Comparison of ENCODE assay signal across 14 cellular contexts in genomic region chr17:78111012-78111726, GRCh38. TPM values are rescaled to one million over a fixed set of nuclear protein-coding genes. Genes with fewer than 3 reads are reported as not detected.
DNase-seq lines count a peak whose midpoint lies in the region; ATAC-seq and TF ChIP-seq lines count a peak whose summit lies in the region.
"Had no signal": no experiment of that assay in that cellular context is flagged by ENCODE, and none has a peak within 500 bp of the region (broad histone marks: within the 10 kb centered on the region; RNA-seq: fewer than 3 reads in every experiment).

No MANE protein-coding gene starts in this region.

- H3K36me3 ChIP-seq in naive thymus-derived CD4-positive, alpha-beta T cell (ENCODE audit: control insufficient read depth in 2 of 3, insufficient read depth in 3 of 3, low read length in 3 of 3) = peaks cover 19 to 77% (median 23%) of the 10 kb centered on the region in 3 experiments
- no peaks in the 10 kb centered on the region for H3K36me3 ChIP-seq in mammary epithelial cell (ENCODE audit: insufficient read depth, low read length)

- no peaks in the 10 kb centered on the region for H3K27me3 ChIP-seq in naive thymus-derived CD4-positive, alpha-beta T cell (ENCODE audit: control insufficient read depth in 2 of 2, insufficient read depth in 2 of 2, low read length in 2 of 2)
- no peaks in the 10 kb centered on the region for H3K27me3 ChIP-seq in mammary epithelial cell (ENCODE audit: insufficient read depth, low read length)

- no peaks in the 10 kb centered on the region for H3K27me3 Mint-ChIP-seq in T-helper 17 cell
- H3K27me3 Mint-ChIP-seq in naive thymus-derived CD4-positive, alpha-beta T cell = no peaks in the 10 kb centered on the region
- H3K27me3 Mint-ChIP-seq: activated naive CD8-positive, alpha-beta T cell treated with anti-CD3 and anti-CD28 coated beads, Interleukin-2, amount 10 ng/mL, durations not matched to agents 7 days and 5 days; stimulated activated naive CD8-positive, alpha-beta T cell treated with anti-CD3 and anti-CD28 coated beads, Interleukin-15, amount 100 ng/mL, for 72 hours had no signal

- H3K4me3 Mint-ChIP-seq in T-helper 17 cell = peak overlapping the region; percentile 5
- H3K4me3 Mint-ChIP-seq in naive thymus-derived CD4-positive, alpha-beta T cell = peak overlapping the region in 4 of 10 donors; percentile 9 to 52 (median 20)
- H3K4me3 Mint-ChIP-seq: activated naive CD8-positive, alpha-beta T cell treated with anti-CD3 and anti-CD28 coated beads, Interleukin-2, amount 10 ng/mL, durations not matched to agents 7 days and 5 days; stimulated activated naive CD8-positive, alpha-beta T cell treated with anti-CD3 and anti-CD28 coated beads, Interleukin-15, amount 100 ng/mL, for 72 hours had no signal

- peak overlapping the region; percentile 80 for H3K27ac Mint-ChIP-seq in T-helper 17 cell
- peak overlapping the region; percentile 25 to 88 (median 56) for H3K27ac Mint-ChIP-seq in naive thymus-derived CD4-positive, alpha-beta T cell
- H3K27ac Mint-ChIP-seq: activated naive CD8-positive, alpha-beta T cell treated with anti-CD3 and anti-CD28 coated beads, Interleukin-2, amount 10 ng/mL, durations not matched to agents 7 days and 5 days had no signal

- H3K36me3 Mint-ChIP-seq in T-helper 17 cell (ENCODE audit: low read depth) = peaks cover 3% of the 10 kb centered on the region
- peaks cover 3 to 28% (median 18%) of the 10 kb centered on the region in 5 donors for H3K36me3 Mint-ChIP-seq in naive thymus-derived CD4-positive, alpha-beta T cell

- peaks cover 0 to 15% (median 0%) of the 10 kb centered on the region in 11 donors for H3K9me3 Mint-ChIP-seq in naive thymus-derived CD4-positive, alpha-beta T cell
- H3K9me3 Mint-ChIP-seq: activated naive CD8-positive, alpha-beta T cell treated with anti-CD3 and anti-CD28 coated beads, Interleukin-2, amount 10 ng/mL, durations not matched to agents 7 days and 5 days; stimulated activated naive CD8-positive, alpha-beta T cell treated with anti-CD3 and anti-CD28 coated beads, Interleukin-15, amount 100 ng/mL, for 72 hours had no signal

- H3K4me1 Mint-ChIP-seq in T-helper 17 cell = peaks cover 35% of the 10 kb centered on the region
- peaks cover 30 to 65% (median 53%) of the 10 kb centered on the region in 7 donors for H3K4me1 Mint-ChIP-seq in naive thymus-derived CD4-positive, alpha-beta T cell

- DNase-seq in D341Med (ENCODE audit: low spot score) (peak; percentile 54), T-helper 17 cell (no peak), islet precursor cell (no peak), mammary epithelial cell (no peak), foreskin fibroblast (no peak)
- no peak for DNase-seq in naive thymus-derived CD4-positive, alpha-beta T cell
- DNase-seq: activated naive CD8-positive, alpha-beta T cell treated with anti-CD3 and anti-CD28 coated beads, Interleukin-2, amount 10 ng/mL, durations not matched to agents 7 days and 5 days; AML-193; NCI-H2081; NCI-H748 treated with DMSO at 0.1 percent for 48 hours; stimulated activated naive CD8-positive, alpha-beta T cell treated with anti-CD3 and anti-CD28 coated beads, Interleukin-15, amount 100 ng/mL, for 72 hours had no signal

- dilution Hi-C loops in mammary epithelial cell (cut with HindIII; ENCODE audit: low sequenced_read_pairs) = loop anchor here (5.0 kb wide), 5 partner anchors 61 to 371 kb away; no protein-coding TSS in a partner anchor

- WGBS in mammary epithelial cell (ENCODE audit: low coverage, missing lambda C conversion rate) = 75% methylated on average over 18 of the region's 19 CpGs

- CTCF ChIA-PET in naive thymus-derived CD4-positive, alpha-beta T cell (lab: Charles Lee) = interaction anchor here (0.7 to 4.6 kb wide), 5 partner anchors 27 to 140 kb away, joined by 3 to 34 read pairs (median 4); partner anchors contain the start of gene BIRC5
- CTCF ChIA-PET in mammary epithelial cell (lab: Charles Lee; ENCODE audit: low non-redundant PET) = interaction anchor here (0.6 kb wide), 1 partner anchor 97 kb away, joined by 6 read pairs; no protein-coding TSS in a partner anchor

- POLR2A ChIA-PET in naive thymus-derived CD4-positive, alpha-beta T cell (lab: Charles Lee) = interaction anchor here (0.6 to 12.0 kb wide), 5 partner anchors 21 to 1383 kb away, joined by 4 to 463 read pairs (median 4); partner anchors contain the start of genes TMC6 and TMC8

- ATAC-seq in T-helper 17 cell = no peak
- no peak for ATAC-seq in naive thymus-derived CD4-positive, alpha-beta T cell
- ATAC-seq: stimulated activated naive CD8-positive, alpha-beta T cell treated with anti-CD3 and anti-CD28 coated beads, Interleukin-15, amount 100 ng/mL, for 72 hours had no signal

- H2AFZ ChIP-seq in mammary epithelial cell (ENCODE audit: low read depth, low read length) = no peak overlapping the region

- H3K79me2 ChIP-seq in mammary epithelial cell (ENCODE audit: insufficient read depth, low read length) = no peaks in the 10 kb centered on the region

- intact Hi-C loops in naive thymus-derived CD4-positive, alpha-beta T cell (cut with micrococcal nuclease) = loop anchor here in 1 of 2 donors (5.0 kb wide), 1 partner anchor 141 kb away; no protein-coding TSS in a partner anchor
- intact Hi-C loops in mammary epithelial cell (cut with micrococcal nuclease) = no loop called here

- H3K9ac ChIP-seq in mammary epithelial cell (ENCODE audit: insufficient read depth, low read length) = no peak overlapping the region

- no peak for TF ChIP-seq CTCF in mammary epithelial cell (conservative IDR thresholded peaks at IDR 0.05 in 1 of 2, IDR thresholded peaks at IDR 0.05 in 1 of 2; ENCODE audit: extremely low read depth in 1 of 2, insufficient read depth in 1 of 2, low read depth in 1 of 2, low read length in 2 of 2)
- no peak for TF ChIP-seq CTCF in foreskin fibroblast (IDR thresholded peaks at IDR 0.05; ENCODE audit: low read depth, low read length)

- no TSS peak for BruUV-seq in mammary epithelial cell (replicated peaks; lab: Mats Ljungman, UMichigan)

- H3K4me1 ChIP-seq in naive thymus-derived CD4-positive, alpha-beta T cell (ENCODE audit: control insufficient read depth in 2 of 2, insufficient read depth in 2 of 2, low read length in 2 of 2) = peaks cover 21 to 27% of the 10 kb centered on the region in 2 donors
- H3K4me1 ChIP-seq in mammary epithelial cell (ENCODE audit: insufficient read depth, low read length) = no peaks in the 10 kb centered on the region

- no peak overlapping the region for H3K27ac ChIP-seq in naive thymus-derived CD4-positive, alpha-beta T cell (ENCODE audit: low read depth, low read length)
- H3K27ac ChIP-seq in mammary epithelial cell (ENCODE audit: insufficient read depth, low read depth, low read length) = no peak overlapping the region

- no peak overlapping the region for H3K4me3 ChIP-seq in naive thymus-derived CD4-positive, alpha-beta T cell (ENCODE audit: low read length)
- H3K4me3 ChIP-seq in mammary epithelial cell (replicated peaks in 1 of 3; ENCODE audit: insufficient read depth in 1 of 3, low read depth in 2 of 3, low read length in 3 of 3) (no peak overlapping the region), foreskin fibroblast (ENCODE audit: low read depth in 1 of 2, low read length in 2 of 2) (no peak overlapping the region)

- H4K20me1 ChIP-seq in mammary epithelial cell (ENCODE audit: insufficient read depth, low read length) = no peaks in the 10 kb centered on the region

- no peaks in the 10 kb centered on the region for H3K9me3 ChIP-seq in T-helper 17 cell (ENCODE audit: control insufficient read depth, low read length, poor library complexity, severe bottlenecking)
- no peaks in the 10 kb centered on the region for H3K9me3 ChIP-seq in naive thymus-derived CD4-positive, alpha-beta T cell (ENCODE audit: control insufficient read depth in 2 of 3, low read length in 3 of 3)
- H3K9me3 ChIP-seq in mammary epithelial cell (replicated peaks; ENCODE audit: insufficient read depth, low read length) = no peaks in the 10 kb centered on the region

- in situ Hi-C loops in mammary epithelial cell (cut with MboI; ENCODE audit: low sequenced_read_pairs in 2 of 2) = loop anchor here (5.0 to 25.0 kb wide), 3 partner anchors 66 to 151 kb away; partner anchors contain the start of genes AFMID (in 1 of the 2) and TK1 (in 1 of the 2)

- no peak overlapping the region for H3K4me2 ChIP-seq in mammary epithelial cell (ENCODE audit: insufficient read depth, low read depth, low read length)

RNA-seq across cellular contexts. Expression of gene TMC6, which starts 17.4 kb away (rescaled TPM):
- total RNA-seq in T-helper 17 cell (100 to 1,000 TPM; 609 to 822 TPM), mammary epithelial cell (10 to 100 TPM; 41.4 to 46.3 TPM)
- 100 to 1,000 TPM; 574 to 808 (median 773) TPM for total RNA-seq in naive thymus-derived CD4-positive, alpha-beta T cell
- 100 to 1,000 TPM; 165 to 247 TPM for polyA plus RNA-seq in naive thymus-derived CD4-positive, alpha-beta T cell
- polyA plus RNA-seq in mammary epithelial cell = 6.2 TPM
- 7.1 TPM for polyA minus RNA-seq in mammary epithelial cell

RNA-seq across cellular contexts. Expression of gene TMC8, which starts 19.4 kb away (rescaled TPM):
- total RNA-seq in T-helper 17 cell (100 to 1,000 TPM; 352 to 481 TPM), mammary epithelial cell (under 1 TPM; under 0.01 to 0.07 TPM)
- 100 to 1,000 TPM; 423 to 593 (median 509) TPM for total RNA-seq in naive thymus-derived CD4-positive, alpha-beta T cell
- polyA plus RNA-seq in naive thymus-derived CD4-positive, alpha-beta T cell = 100 to 1,000 TPM in 1 of 2 donors, 10 to 100 TPM in 1; 94.4 to 217 TPM
- 0.06 TPM for polyA plus RNA-seq in mammary epithelial cell
- not detected for polyA minus RNA-seq in mammary epithelial cell
- total RNA-seq: MCF 10A had no signal

RNA-seq across cellular contexts. Expression of gene C17orf99, which starts 35.0 kb away (rescaled TPM):
- not detected for total RNA-seq in T-helper 17 cell
- total RNA-seq in naive thymus-derived CD4-positive, alpha-beta T cell = 1 to 10 TPM in 1 of 5 experiments, under 1 TPM in 1, not detected in 3; 0.10 to 1.0 TPM
- polyA plus RNA-seq in naive thymus-derived CD4-positive, alpha-beta T cell = not detected
- total RNA-seq in mammary epithelial cell = under 1 TPM; 0.17 to 0.80 TPM
- 0.14 TPM for polyA plus RNA-seq in mammary epithelial cell
- not detected for polyA minus RNA-seq in mammary epithelial cell
- total RNA-seq: activated naive CD8-positive, alpha-beta T cell treated with anti-CD3 and anti-CD28 coated beads, Interleukin-2, amount 10 ng/mL, durations not matched to agents 7 days and 5 days; chondrocyte; left lobe of liver; MCF 10A had no signal

RNA-seq across cellular contexts. Expression of gene SYNGR2, which starts 57.2 kb away (rescaled TPM):
- total RNA-seq in T-helper 17 cell (10 to 100 TPM; 49.5 to 68.1 TPM), mammary epithelial cell (10 to 100 TPM; 39.0 to 72.6 TPM)
- 100 to 1,000 TPM in 1 of 5 experiments, 10 to 100 TPM in 4; 47.6 to 109 (median 58.6) TPM for total RNA-seq in naive thymus-derived CD4-positive, alpha-beta T cell
- polyA plus RNA-seq in naive thymus-derived CD4-positive, alpha-beta T cell = 100 to 1,000 TPM in 1 of 2 donors, 10 to 100 TPM in 1; 94.6 to 118 TPM
- 48.7 TPM for polyA plus RNA-seq in mammary epithelial cell
- 53.3 TPM for polyA minus RNA-seq in mammary epithelial cell

Comparison
In these comparisons a context has a peak if more than half of its experiments do, and no peak if none do; other contexts are left out.
1. RNA of gene TMC6, which starts 17.4 kb away (total RNA-seq): 609 to 822 TPM in T-helper 17 cell and 574 to 808 TPM in naive thymus-derived CD4-positive, alpha-beta T cell; 41.4 to 46.3 TPM in mammary epithelial cell; every median in the first group is over 10 times any median in the second.
2. RNA of gene TMC8, which starts 19.4 kb away (total RNA-seq): 423 to 593 TPM in naive thymus-derived CD4-positive, alpha-beta T cell and 352 to 481 TPM in T-helper 17 cell; under 0.01 to 0.07 TPM in mammary epithelial cell; every median in the first group is over 100 times any median in the second.